In genomic region chr6:20778917-20779316, GRCh38 we compare ENCODE assay signal across 16 cellular contexts.
DNase-seq lines count a peak whose midpoint lies in the region; ATAC-seq and TF ChIP-seq lines count a peak whose summit lies in the region.
"Had no signal": no experiment of that assay in that cellular context is flagged by ENCODE, and none has a peak within 500 bp of the region (broad histone marks: within the 10 kb centered on the region; RNA-seq: fewer than 3 reads in every experiment).

No MANE protein-coding gene starts in this region.

- H3K27ac ChIP-seq in psoas muscle = peak overlapping the region; percentile 68
- H3K27ac ChIP-seq: BLaER1 treated with 17β-estradiol and CSF1 and Interleukin-3, amounts not matched to agents 10 nM and 100 nM had no signal

- H3K9me3 ChIP-seq in Loucy (ENCODE audit: insufficient read depth, low read depth, low read length) = no peaks in the 10 kb centered on the region
- H3K9me3 ChIP-seq in psoas muscle = no peaks in the 10 kb centered on the region
- H3K9me3 ChIP-seq: BLaER1 treated with 17β-estradiol and CSF1 and Interleukin-3, amounts not matched to agents 10 nM and 100 nM had no signal

- H3K27me3 ChIP-seq in Loucy (ENCODE audit: insufficient read depth, low read length, poor library complexity, severe bottlenecking) = no peaks in the 10 kb centered on the region
- H3K27me3 ChIP-seq in psoas muscle (ENCODE audit: insufficient read depth in 3 of 3, low read length in 2 of 3) = no peaks in the 10 kb centered on the region
- H3K27me3 ChIP-seq: BLaER1 treated with 17β-estradiol and CSF1 and Interleukin-3, amounts not matched to agents 10 nM and 100 nM had no signal

- peaks cover 7 to 13% of the 10 kb centered on the region in 2 donors for H3K36me3 Mint-ChIP-seq in activated naive CD4-positive, alpha-beta T cell treated with anti-CD3 and anti-CD28 coated beads, Interleukin-2, amount 50 U/mL, for 72 hours

- H3K9me2 ChIP-seq in Loucy (replicated peaks; ENCODE audit: low read depth, low read length) = no peaks in the 10 kb centered on the region

- DNase-seq in activated naive CD4-positive, alpha-beta T cell treated with anti-CD3 and anti-CD28 coated beads, Interleukin-2, amount 50 U/mL, for 72 hours (ENCODE audit: low spot score in 2 of 2) = no peak
- DNase-seq in activated naive CD4-positive, alpha-beta T cell treated with anti-CD3 and anti-CD28 coated beads, Interleukin-2, amount 50 U/mL, for 16 hours = no peak
- DNase-seq in psoas muscle (no peak), NCI-H345 (lab: John Stamatoyannopoulos, UW) (no peak), NCI-H1694 treated with DMSO at 0.1 percent for 48 hours (lab: John Stamatoyannopoulos, UW) (no peak)
- DNase-seq in stimulated activated CD4-positive, alpha-beta T cell treated with anti-CD3 and anti-CD28 coated beads, Interleukin-4, amount 100 ng/mL, for 1 hour = no peak
- DNase-seq: Calu3; CD8-positive, alpha-beta T cell; DMS 273 treated with DMSO at 0.1 percent for 48 hours; DMS53; DND-41; EL; H9 had no signal

- 50 to 88% (median 53%) methylated on average over 6 of the region's 6 CpGs for WGBS in psoas muscle, 3 donors

- H3F3A ChIP-seq in Loucy (ENCODE audit: low read depth) = peaks cover 3% of the 10 kb centered on the region; the same call in 1 of the 2 replicates

- peak overlapping the region; percentile 49 for H3K4me2 ChIP-seq in Loucy (ENCODE audit: low read depth, low read length, poor library complexity, severe bottlenecking)
- H3K4me2 ChIP-seq: BLaER1 treated with 17β-estradiol and CSF1 and Interleukin-3, amounts not matched to agents 10 nM and 100 nM had no signal

- no peaks in the 10 kb centered on the region for H3K9me3 Mint-ChIP-seq in activated naive CD4-positive, alpha-beta T cell treated with anti-CD3 and anti-CD28 coated beads, Interleukin-2, amount 50 U/mL, for 72 hours
- H3K9me3 Mint-ChIP-seq: CD8-positive, alpha-beta T cell; H9 had no signal

- ATAC-seq in activated naive CD4-positive, alpha-beta T cell treated with anti-CD3 and anti-CD28 coated beads, Interleukin-2, amount 50 U/mL, for 72 hours = peak; percentile 36 to 67
- peak in 3 of 4 donors; percentile 32 to 72 (median 42) for ATAC-seq in psoas muscle
- ATAC-seq: CD8-positive, alpha-beta T cell had no signal

- TF ChIP-seq CTCF in Loucy (conservative IDR thresholded peaks at IDR 0.05; ENCODE audit: low read length) (no peak), psoas muscle (IDR thresholded peaks at IDR 0.05) (no peak)

- H3K9ac ChIP-seq in Loucy (ENCODE audit: low read depth, low read length, poor library complexity, severe bottlenecking) = no peak overlapping the region
- H3K9ac ChIP-seq: BLaER1 treated with 17β-estradiol and CSF1 and Interleukin-3, amounts not matched to agents 10 nM and 100 nM had no signal

- no peaks in the 10 kb centered on the region for H4K20me1 ChIP-seq in Loucy (ENCODE audit: insufficient read depth, low read length, poor library complexity, severe bottlenecking)
- H4K20me1 ChIP-seq: BLaER1 treated with 17β-estradiol and CSF1 and Interleukin-3, amounts not matched to agents 10 nM and 100 nM had no signal

- intact Hi-C loops in psoas muscle (cut with DNase I) = loop anchor here in 1 of 2 donors (5.0 kb wide), 1 partner anchor 37 kb away; no protein-coding TSS in a partner anchor

- peaks cover 36% of the 10 kb centered on the region for H3K79me2 ChIP-seq in Loucy (ENCODE audit: insufficient read depth, low read length)

- H3K4me1 ChIP-seq in Loucy (ENCODE audit: insufficient read depth, low read length, poor library complexity, severe bottlenecking) = peaks cover 53% of the 10 kb centered on the region
- H3K4me1 ChIP-seq in psoas muscle = peaks cover 14% of the 10 kb centered on the region

- no peak overlapping the region for H2AFZ ChIP-seq in Loucy (ENCODE audit: low read length)

- H3K4me3 ChIP-seq in Loucy (ENCODE audit: low read length, poor library complexity, severe bottlenecking) (no peak overlapping the region), psoas muscle (peak overlapping the region; percentile 51)
- H3K4me3 ChIP-seq: BLaER1 treated with 17β-estradiol and CSF1 and Interleukin-3, amounts not matched to agents 10 nM and 100 nM had no signal

- no peak overlapping the region for H3K27ac Mint-ChIP-seq in activated naive CD4-positive, alpha-beta T cell treated with anti-CD3 and anti-CD28 coated beads, Interleukin-2, amount 50 U/mL, for 72 hours
- H3K27ac Mint-ChIP-seq: B cell; CD8-positive, alpha-beta T cell had no signal

- H3K36me3 ChIP-seq in Loucy (ENCODE audit: insufficient read depth, low read length) = peaks cover 31% of the 10 kb centered on the region; the same call in 1 of the 2 replicates
- peaks cover 2 to 15% of the 10 kb centered on the region in 2 donors for H3K36me3 ChIP-seq in psoas muscle (ENCODE audit: insufficient read depth in 1 of 2, low read depth in 1 of 2)
